15 cellular contexts compared by ENCODE assay signal in the genomic region with DNA sequence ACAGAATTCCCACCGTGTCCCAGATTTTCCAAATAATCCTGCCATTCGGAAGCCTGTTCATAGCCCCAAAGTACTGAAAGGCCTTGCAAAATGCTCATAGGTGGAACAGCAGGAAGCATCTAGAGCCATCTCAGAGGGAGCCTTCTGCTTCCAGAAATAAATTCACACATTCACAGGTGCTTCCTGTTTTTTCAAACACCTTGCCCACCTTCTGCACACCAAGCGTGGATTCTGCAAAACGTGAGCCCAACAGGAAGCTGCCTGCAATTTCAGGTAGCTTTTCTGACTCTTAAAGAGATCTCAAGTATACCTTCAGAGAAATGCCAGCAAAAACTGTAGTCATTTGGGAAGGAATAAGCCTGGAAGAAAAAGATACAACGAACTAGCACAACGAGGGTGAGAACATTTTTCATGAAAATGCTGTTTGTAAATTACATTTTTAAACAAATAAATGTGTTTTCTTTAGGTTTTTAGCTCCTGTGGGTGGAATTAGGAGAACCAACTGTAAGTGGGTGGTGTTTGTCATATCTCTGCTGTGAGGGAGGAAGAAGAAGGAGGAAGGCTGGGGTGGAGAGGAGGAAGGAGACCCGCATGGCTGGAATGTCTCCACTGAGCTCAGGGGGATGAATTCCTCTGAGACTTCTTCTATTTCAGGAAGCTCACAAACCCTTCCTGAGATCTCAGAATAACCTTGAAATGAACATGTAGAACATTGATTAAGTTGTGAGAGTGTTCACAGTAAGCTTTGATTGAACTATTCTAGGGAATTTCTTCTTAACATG. TPM values are rescaled to one million over a fixed set of nuclear protein-coding genes. Genes with fewer than 3 reads are reported as not detected.
DNase-seq lines count a peak whose midpoint lies in the region; ATAC-seq, FAIRE-seq and TF ChIP-seq lines count a peak whose summit lies in the region.
"Had no signal": no experiment of that assay in that cellular context is flagged by ENCODE, and none has a peak within 500 bp of the region (broad histone marks: within the 10 kb centered on the region; RNA-seq: fewer than 3 reads in every experiment).

A gene (plus strand): TSS at position 264 of the 782 bp plus-strand sequence.

- H3K36me3 ChIP-seq in MG63 (no peaks in the 10 kb centered on the region), left ventricle myocardium inferior (no peaks in the 10 kb centered on the region), small intestine (ENCODE audit: control insufficient read depth in 2 of 2, insufficient read depth in 2 of 2, low read length in 2 of 2) (no peaks in the 10 kb centered on the region)
- H3K36me3 ChIP-seq: suprapubic skin had no signal

- H3K27me3 Mint-ChIP-seq in activated naive CD8-positive, alpha-beta T cell treated with anti-CD3 and anti-CD28 coated beads for 36 hours = no peaks in the 10 kb centered on the region

- H3K36me3 Mint-ChIP-seq in activated naive CD8-positive, alpha-beta T cell treated with anti-CD3 and anti-CD28 coated beads for 36 hours = peaks cover 4% of the 10 kb centered on the region

- peak within 1 kb of the TSS; percentile 67 for H3K27ac Mint-ChIP-seq in activated naive CD8-positive, alpha-beta T cell treated with anti-CD3 and anti-CD28 coated beads for 36 hours

- TF ChIP-seq CTCF in left ventricle myocardium inferior (IDR thresholded peaks at IDR 0.05; ENCODE audit: borderline replicate concordance) = no peak

- H3K4me3 Mint-ChIP-seq in activated naive CD8-positive, alpha-beta T cell treated with anti-CD3 and anti-CD28 coated beads for 36 hours = peak within 1 kb of the TSS; percentile 50

- no peaks in the 10 kb centered on the region; the same call in 1 of the 2 replicates for H3K9me3 ChIP-seq in MG63
- no peaks in the 10 kb centered on the region for H3K9me3 ChIP-seq in left ventricle myocardium inferior (replicated peaks)
- H3K9me3 ChIP-seq in small intestine (ENCODE audit: control insufficient read depth, low read depth) = no peaks in the 10 kb centered on the region
- H3K9me3 ChIP-seq: suprapubic skin had no signal

- ATAC-seq in GM19397 (IDR thresholded peaks at IDR 0.05; ENCODE audit: unreplicated experiment) (peak; percentile 41), HG03196 (IDR thresholded peaks at IDR 0.05; ENCODE audit: unreplicated experiment) (peak; percentile 45)

- peaks cover 28% of the 10 kb centered on the region for H3K4me1 Mint-ChIP-seq in activated naive CD8-positive, alpha-beta T cell treated with anti-CD3 and anti-CD28 coated beads for 36 hours

- 51 to 64% (median 60%) methylated on average over 7 of the region's 7 CpGs for WGBS in small intestine, 3 donors

- no peak within 1 kb of the TSS for H3K27ac ChIP-seq in left ventricle myocardium inferior (replicated peaks)
- H3K27ac ChIP-seq in small intestine (ENCODE audit: low read depth in 1 of 2, low read length in 1 of 2) = peak within 1 kb of the TSS in 1 of 2 donors; percentile 55
- H3K27ac ChIP-seq: suprapubic skin had no signal

- FAIRE-seq in small intestine (lab: Jason Lieb, UNC) = no peak

- H3K4me3 ChIP-seq in GM08714 (ENCODE audit: low read length) = peak within 1 kb of the TSS; percentile 53; the same call in 1 of the 2 replicates
- H3K4me3 ChIP-seq in MG63 = no peak within 1 kb of the TSS
- no peak within 1 kb of the TSS for H3K4me3 ChIP-seq in left ventricle myocardium inferior
- H3K4me3 ChIP-seq in small intestine (ENCODE audit: low read depth in 1 of 2, low read length in 2 of 2) = no peak within 1 kb of the TSS
- H3K4me3 ChIP-seq: lung, smooth muscle cell, suprapubic skin had no signal

- peaks cover 5% of the 10 kb centered on the region for H3K9me3 Mint-ChIP-seq in activated naive CD8-positive, alpha-beta T cell treated with anti-CD3 and anti-CD28 coated beads for 36 hours

- H3K27me3 ChIP-seq in MG63 = peaks cover 6% of the 10 kb centered on the region; the same call in 1 of the 2 replicates
- H3K27me3 ChIP-seq in left ventricle myocardium inferior (ENCODE audit: low read depth) = no peaks in the 10 kb centered on the region
- peaks cover 0 to 2% of the 10 kb centered on the region in 2 donors for H3K27me3 ChIP-seq in small intestine (ENCODE audit: control insufficient read depth in 2 of 2, insufficient read depth in 2 of 2, low read length in 2 of 2)
- H3K27me3 ChIP-seq: suprapubic skin had no signal

- no peak for DNase-seq in activated naive CD8-positive, alpha-beta T cell treated with anti-CD3 and anti-CD28 coated beads for 36 hours
- DNase-seq in MG63 (no peak), left ventricle myocardium inferior (no peak), NCI-H1930 (lab: John Stamatoyannopoulos, UW) (no peak), small intestine (no peak)
- DNase-seq: DND-41, erythroblast, NCI-H1092 had no signal

- intact Hi-C loops in left ventricle myocardium inferior (cut with micrococcal nuclease) = no loop called here

- H3K4me1 ChIP-seq in left ventricle myocardium inferior = no peaks in the 10 kb centered on the region
- H3K4me1 ChIP-seq in small intestine (ENCODE audit: control insufficient read depth in 2 of 2, insufficient read depth in 1 of 2, low read depth in 1 of 2, low read length in 1 of 2) = peaks cover 0 to 5% of the 10 kb centered on the region in 2 donors
- H3K4me1 ChIP-seq: suprapubic skin had no signal

RNA-seq across cellular contexts. Expression of the gene that starts here (rescaled TPM):
- not detected for total RNA-seq in activated naive CD8-positive, alpha-beta T cell treated with anti-CD3 and anti-CD28 coated beads for 36 hours
- not detected in 2 replicates for total RNA-seq in MG63 (2014; rRNA removed; shearing (Covaris generic); ENCODE audit: low replicate concordance)
- 0.58 TPM for total RNA-seq in left ventricle myocardium inferior
- polyA plus RNA-seq in small intestine = not detected
- total RNA-seq: SK-MEL-5, suprapubic skin had no signal
